Comparison of ENCODE assay signal across 17 cellular contexts in genomic region chr2:175620035-175620434, GRCh38.
A peak's percentile ranks its signal among the peaks of the same experiment; 100 is the strongest.
DNase-seq lines count a peak whose midpoint lies in the region; ATAC-seq, FAIRE-seq and TF ChIP-seq lines count a peak whose summit lies in the region.
"Had no signal": no experiment of that assay in that cellular context is flagged by ENCODE, and none has a peak within 500 bp of the region (broad histone marks: within the 10 kb centered on the region; RNA-seq: fewer than 3 reads in every experiment).

No MANE protein-coding gene starts in this region.

- H3K9me3 Mint-ChIP-seq in Caco-2 (ENCODE audit: unreplicated experiment), result no peaks in the 10 kb centered on the region
- peaks cover 7 to 10% of the 10 kb centered on the region in 2 donors for H3K9me3 Mint-ChIP-seq in activated naive CD4-positive, alpha-beta T cell treated with anti-CD3 and anti-CD28 coated beads, Interleukin-2, amount 50 U/mL, for 72 hours
- H3K9me3 Mint-ChIP-seq: CD8-positive, alpha-beta T cell had no signal

- no peaks in the 10 kb centered on the region for H3K36me3 Mint-ChIP-seq in Caco-2 (ENCODE audit: insufficient read depth, unreplicated experiment)
- H3K36me3 Mint-ChIP-seq in activated naive CD4-positive, alpha-beta T cell treated with anti-CD3 and anti-CD28 coated beads, Interleukin-2, amount 50 U/mL, for 72 hours, result no peaks in the 10 kb centered on the region
- H3K36me3 Mint-ChIP-seq: CD14-positive monocyte; CD8-positive, alpha-beta T cell had no signal

- TF ChIP-seq POLR2A in K562 (conservative IDR thresholded peaks at IDR 0.05), result no peak

- in situ Hi-C loops in K562 (cut with MboI), result no loop called here

- H4K20me1 ChIP-seq in K562 (replicated peaks; ENCODE audit: control insufficient read depth, insufficient read depth, low read length), result no peaks in the 10 kb centered on the region

- H3K27me3 Mint-ChIP-seq in Caco-2 (ENCODE audit: insufficient read depth, unreplicated experiment), result no peaks in the 10 kb centered on the region

- peak overlapping the region; percentile 49 for H3K27ac Mint-ChIP-seq in Caco-2 (ENCODE audit: unreplicated experiment)
- no peak overlapping the region for H3K27ac Mint-ChIP-seq in activated naive CD4-positive, alpha-beta T cell treated with anti-CD3 and anti-CD28 coated beads, Interleukin-2, amount 50 U/mL, for 72 hours
- H3K27ac Mint-ChIP-seq: CD14-positive monocyte; CD8-positive, alpha-beta T cell; HFFc6 had no signal

- FAIRE-seq in K562 (lab: Jason Lieb, UNC), result peak; percentile 42
- FAIRE-seq: GM19239, H1 had no signal

- H3K79me2 ChIP-seq in K562 (ENCODE audit: control insufficient read depth, insufficient read depth, low read length), result no peaks in the 10 kb centered on the region

- no peak for TF ChIP-seq EP300 in K562 (IDR thresholded peaks at IDR 0.05; ENCODE audit: low read length)

- peaks cover 23% of the 10 kb centered on the region for H3K4me1 ChIP-seq in Caco-2
- H3K4me1 ChIP-seq in K562 (replicated peaks in 1 of 2; ENCODE audit: control insufficient read depth in 2 of 2, insufficient read depth in 2 of 2, low read length in 2 of 2), result no peaks in the 10 kb centered on the region

- BruUV-seq in Caco-2 (replicated peaks; lab: Mats Ljungman, UMichigan) (TSS peak; percentile 26), K562 (replicated peaks; lab: Mats Ljungman, UMichigan) (no TSS peak)

- DNase-seq in Caco-2 (peak in 1 of 2 experiments; percentile 29), K562 (ENCODE audit: extremely low read depth in 1 of 4, low spot score in 3 of 4) (no peak), left colon (no peak), pons (ENCODE audit: low spot score) (peak; percentile 2), MV-4-11 (lab: John Stamatoyannopoulos, UW) (no peak)
- no peak for DNase-seq in activated naive CD4-positive, alpha-beta T cell treated with anti-CD3 and anti-CD28 coated beads, Interleukin-2, amount 50 U/mL, for 72 hours (ENCODE audit: low spot score in 2 of 2)
- DNase-seq: CD8-positive, alpha-beta T cell; GF-D8; HFFc6; IMR-90 had no signal

- no peak overlapping the region for H3K27ac ChIP-seq in K562 (ENCODE audit: extremely low read depth, low read depth, low read length)
- H3K27ac ChIP-seq: 22Rv1, HL-60 had no signal

- H3K36me3 ChIP-seq in Caco-2 (ENCODE audit: control insufficient read depth, insufficient read depth, low read length) (no peaks in the 10 kb centered on the region), K562 (ENCODE audit: control insufficient read depth, insufficient read depth, low read length) (no peaks in the 10 kb centered on the region)
- H3K36me3 ChIP-seq: HAP-1 had no signal

- no peak for TF ChIP-seq RAD21 in K562 (CRISPR knock-in tag; conservative IDR thresholded peaks at IDR 0.05 in 1 of 2, IDR thresholded peaks at IDR 0.05 in 1 of 2)

- H3K27me3 ChIP-seq in Caco-2 (replicated peaks; ENCODE audit: control insufficient read depth, insufficient read depth, low read length) (no peaks in the 10 kb centered on the region), K562 (ENCODE audit: control insufficient read depth in 2 of 2, insufficient read depth in 2 of 2, low read length in 2 of 2) (no peaks in the 10 kb centered on the region)

- TF ChIP-seq CTCF in Caco-2 (IDR thresholded peaks at IDR 0.05; ENCODE audit: insufficient read depth in 1 of 2, low read depth in 1 of 2, low read length in 1 of 2, severe bottlenecking in 1 of 2, unreplicated experiment in 1 of 2) (no peak), K562 (IDR thresholded peaks at IDR 0.05 in 2 of 3, conservative IDR thresholded peaks at IDR 0.05 in 1 of 3; ENCODE audit: insufficient read depth in 2 of 3, low read depth in 1 of 3, low read length in 3 of 3) (no peak)

- ATAC-seq in K562 (no peak), left colon (peak; percentile 85), HG03460 (IDR thresholded peaks at IDR 0.05; ENCODE audit: unreplicated experiment) (no peak)
- no peak for ATAC-seq in activated naive CD4-positive, alpha-beta T cell treated with anti-CD3 and anti-CD28 coated beads, Interleukin-2, amount 50 U/mL, for 72 hours
- ATAC-seq: CD8-positive, alpha-beta T cell had no signal

- 0% methylated on average over 3 of the region's 3 CpGs for WGBS in K562 (ENCODE audit: insufficient coverage, low coverage, missing lambda C conversion rate)

- no peak overlapping the region for H2AFZ ChIP-seq in K562 (ENCODE audit: low read depth, low read length)

- CTCF ChIA-PET in Caco-2 (lab: Charles Lee) (interaction anchor here (0.8 to 1.4 kb wide), 4 partner anchors 11 to 154 kb away, joined by 3 to 4 read pairs (median 3); no protein-coding TSS in a partner anchor), K562 (lab: Yijun Ruan, JAX; ENCODE audit: low intra/inter-chr PET ratio) (no interaction called here)

- no peaks in the 10 kb centered on the region for H3K9me3 ChIP-seq in Caco-2
- H3K9me3 ChIP-seq in K562 (replicated peaks; ENCODE audit: control insufficient read depth, insufficient read depth, low read depth, low read length), result no peaks in the 10 kb centered on the region
- H3K9me3 ChIP-seq: HAP-1 had no signal

- H3K9ac ChIP-seq in K562 (ENCODE audit: insufficient read depth in 1 of 2, low read depth in 2 of 2, low read length in 2 of 2), result no peak overlapping the region

- no peaks in the 10 kb centered on the region for H3K9me1 ChIP-seq in K562 (ENCODE audit: control insufficient read depth, insufficient read depth, low read length)

- no peak overlapping the region for H3K4me3 ChIP-seq in Caco-2 (ENCODE audit: low read depth, low read length)
- no peak overlapping the region for H3K4me3 ChIP-seq in K562
- H3K4me3 ChIP-seq: HAP-1 had no signal

- H3K4me2 ChIP-seq in K562 (ENCODE audit: insufficient read depth, low read length), result no peak overlapping the region

- H3K4me3 Mint-ChIP-seq in Caco-2 (ENCODE audit: unreplicated experiment), result peak overlapping the region; percentile 20
- H3K4me3 Mint-ChIP-seq: CD14-positive monocyte; CD8-positive, alpha-beta T cell; HFFc6 had no signal

- peaks cover 34% of the 10 kb centered on the region for H3K4me1 Mint-ChIP-seq in Caco-2 (ENCODE audit: low read depth, unreplicated experiment)

- intact Hi-C loops in Caco-2 (cut with micrococcal nuclease; ENCODE audit: unreplicated experiment), result loop anchor here (1.0 kb wide), 1 partner anchor 11 kb away; no protein-coding TSS in a partner anchor
- intact Hi-C loops in K562 (cut with micrococcal nuclease), result no loop called here
- intact Hi-C loops in left colon (cut with DNase I, micrococcal nuclease), result no loop called here

- POLR2A ChIA-PET in Caco-2 (lab: Charles Lee) (interaction anchor here (1.0 to 1.7 kb wide), 2 partner anchors 11 to 14 kb away, joined by 4 to 8 read pairs; no protein-coding TSS in a partner anchor), K562 (lab: Yijun Ruan, JAX) (no interaction called here)

TF ChIP-seq in K562, 482 proteins besides CTCF, POLR2A, EP300 and RAD21 (continues in another document):
- TF ChIP-seq FOXP4 (CRISPR knock-in tag; IDR thresholded peaks at IDR 0.05; ENCODE audit: borderline replicate concordance), result no peak
- TF ChIP-seq, protein P1, sequence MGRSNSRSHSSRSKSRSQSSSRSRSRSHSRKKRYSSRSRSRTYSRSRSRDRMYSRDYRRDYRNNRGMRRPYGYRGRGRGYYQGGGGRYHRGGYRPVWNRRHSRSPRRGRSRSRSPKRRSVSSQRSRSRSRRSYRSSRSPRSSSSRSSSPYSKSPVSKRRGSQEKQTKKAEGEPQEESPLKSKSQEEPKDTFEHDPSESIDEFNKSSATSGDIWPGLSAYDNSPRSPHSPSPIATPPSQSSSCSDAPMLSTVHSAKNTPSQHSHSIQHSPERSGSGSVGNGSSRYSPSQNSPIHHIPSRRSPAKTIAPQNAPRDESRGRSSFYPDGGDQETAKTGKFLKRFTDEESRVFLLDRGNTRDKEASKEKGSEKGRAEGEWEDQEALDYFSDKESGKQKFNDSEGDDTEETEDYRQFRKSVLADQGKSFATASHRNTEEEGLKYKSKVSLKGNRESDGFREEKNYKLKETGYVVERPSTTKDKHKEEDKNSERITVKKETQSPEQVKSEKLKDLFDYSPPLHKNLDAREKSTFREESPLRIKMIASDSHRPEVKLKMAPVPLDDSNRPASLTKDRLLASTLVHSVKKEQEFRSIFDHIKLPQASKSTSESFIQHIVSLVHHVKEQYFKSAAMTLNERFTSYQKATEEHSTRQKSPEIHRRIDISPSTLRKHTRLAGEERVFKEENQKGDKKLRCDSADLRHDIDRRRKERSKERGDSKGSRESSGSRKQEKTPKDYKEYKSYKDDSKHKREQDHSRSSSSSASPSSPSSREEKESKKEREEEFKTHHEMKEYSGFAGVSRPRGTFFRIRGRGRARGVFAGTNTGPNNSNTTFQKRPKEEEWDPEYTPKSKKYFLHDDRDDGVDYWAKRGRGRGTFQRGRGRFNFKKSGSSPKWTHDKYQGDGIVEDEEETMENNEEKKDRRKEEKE (IDR thresholded peaks at IDR 0.05; ENCODE audit: borderline replicate concordance in 1 of 2, control insufficient read depth in 1 of 2, low read depth in 2 of 2, low read length in 1 of 2), result no peak
- no peak for TF ChIP-seq CREM (IDR thresholded peaks at IDR 0.05; ENCODE audit: low read depth)
- TF ChIP-seq TEAD4 (IDR thresholded peaks at IDR 0.05; ENCODE audit: low read length), result no peak
- TF ChIP-seq TEAD4 (CRISPR knock-in tag; IDR thresholded peaks at IDR 0.05; ENCODE audit: borderline replicate concordance), result no peak
- TF ChIP-seq SOX6 (IDR thresholded peaks at IDR 0.05), result no peak
- TF ChIP-seq SMARCA4 (IDR thresholded peaks at IDR 0.05), result no peak
- no peak for TF ChIP-seq ZNF445 (CRISPR knock-in tag; IDR thresholded peaks at IDR 0.05; ENCODE audit: low read depth)
- TF ChIP-seq HES1 (IDR thresholded peaks at IDR 0.05; ENCODE audit: low read depth), result no peak
- TF ChIP-seq NR3C1 (CRISPR knock-in tag; IDR thresholded peaks at IDR 0.05), result no peak
